In the genomic region with DNA sequence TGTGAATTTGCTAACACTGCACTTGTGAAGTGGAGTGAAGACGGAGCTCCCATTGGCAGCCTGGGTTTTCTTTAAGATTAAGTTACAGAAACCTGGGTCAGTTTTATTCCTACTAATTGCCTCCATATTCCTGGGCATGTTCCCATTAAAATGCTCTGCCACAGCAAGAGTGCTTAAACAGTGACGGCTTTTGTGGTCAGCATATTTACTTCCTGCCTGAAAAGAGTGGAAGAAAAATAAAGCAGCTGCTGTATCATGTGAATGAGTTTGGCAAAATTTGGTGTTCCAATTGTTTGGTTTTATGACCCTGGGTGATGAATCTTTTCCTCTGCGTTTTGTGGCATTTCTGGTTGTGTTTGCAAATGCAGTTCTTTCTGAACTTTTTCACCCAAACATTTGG, we compare ENCODE assay signal across 15 cellular contexts.
DNase-seq lines count a peak whose midpoint lies in the region; ATAC-seq and TF ChIP-seq lines count a peak whose summit lies in the region.
"Had no signal": no experiment of that assay in that cellular context is flagged by ENCODE, and none has a peak within 500 bp of the region (broad histone marks: within the 10 kb centered on the region; RNA-seq: fewer than 3 reads in every experiment).

No MANE protein-coding gene starts in this region.

- H3K4me1 Mint-ChIP-seq in Caco-2 (ENCODE audit: low read depth, unreplicated experiment): no peaks in the 10 kb centered on the region
- H3K4me1 Mint-ChIP-seq: activated CD4-positive, alpha-beta T cell treated with anti-CD3 and anti-CD28 coated beads for 36 hours; CD4-positive, CD25-positive, alpha-beta regulatory T cell; GM23338 had no signal

- intact Hi-C loops in Caco-2 (cut with micrococcal nuclease; ENCODE audit: unreplicated experiment): no loop called here

- CTCF ChIA-PET in Caco-2 (lab: Charles Lee): no interaction called here

- no peaks in the 10 kb centered on the region for H3K27me3 Mint-ChIP-seq in Caco-2 (ENCODE audit: insufficient read depth, unreplicated experiment)
- H3K27me3 Mint-ChIP-seq: activated CD4-positive, alpha-beta T cell treated with anti-CD3 and anti-CD28 coated beads for 36 hours; CD4-positive, CD25-positive, alpha-beta regulatory T cell; type B pancreatic cell had no signal

- no peak overlapping the region for H3K4me3 Mint-ChIP-seq in Caco-2 (ENCODE audit: unreplicated experiment)
- H3K4me3 Mint-ChIP-seq: activated CD4-positive, alpha-beta T cell treated with anti-CD3 and anti-CD28 coated beads for 36 hours; CD4-positive, CD25-positive, alpha-beta regulatory T cell; GM23338; type B pancreatic cell had no signal

- H3K36me3 Mint-ChIP-seq in Caco-2 (ENCODE audit: insufficient read depth, unreplicated experiment): no peaks in the 10 kb centered on the region
- H3K36me3 Mint-ChIP-seq: CD4-positive, CD25-positive, alpha-beta regulatory T cell; type B pancreatic cell had no signal

- no peak for ATAC-seq in HG02970 (IDR thresholded peaks at IDR 0.05; ENCODE audit: low FRiP score, unreplicated experiment)
- ATAC-seq: activated CD4-positive, alpha-beta T cell treated with anti-CD3 and anti-CD28 coated beads for 36 hours; GM23338 had no signal

- H3K9me3 ChIP-seq in Caco-2: no peaks in the 10 kb centered on the region
- H3K9me3 ChIP-seq: colonic mucosa had no signal

- H3K4me3 ChIP-seq in Caco-2 (ENCODE audit: low read depth, low read length): no peak overlapping the region
- H3K4me3 ChIP-seq: colonic mucosa, GM23338 had no signal

- POLR2A ChIA-PET in Caco-2 (lab: Charles Lee): no interaction called here

- no peak overlapping the region for H3K27ac Mint-ChIP-seq in Caco-2 (ENCODE audit: unreplicated experiment)
- H3K27ac Mint-ChIP-seq: activated CD4-positive, alpha-beta T cell treated with anti-CD3 and anti-CD28 coated beads for 36 hours; CD4-positive, CD25-positive, alpha-beta regulatory T cell; GM23338; type B pancreatic cell had no signal

- H3K4me1 ChIP-seq in Caco-2: no peaks in the 10 kb centered on the region
- H3K4me1 ChIP-seq: colonic mucosa had no signal

- BruUV-seq in Caco-2 (replicated peaks; lab: Mats Ljungman, UMichigan): no TSS peak

- H3K36me3 ChIP-seq in Caco-2 (ENCODE audit: control insufficient read depth, insufficient read depth, low read length): no peaks in the 10 kb centered on the region
- H3K36me3 ChIP-seq: colonic mucosa had no signal

- DNase-seq in AG08396 (ENCODE audit: low spot score) (peak; percentile 24), HT1080 (ENCODE audit: low read depth) (peak; percentile 70), astrocyte of the hippocampus (ENCODE audit: low read depth, low spot score) (peak; percentile 79), medulla oblongata (ENCODE audit: extremely low spot score) (peak; percentile 48), NOMO-1 treated with dmso at 0.1 percent for 144 hours (lab: John Stamatoyannopoulos, UW; ENCODE audit: unreplicated experiment) (no peak), Caco-2 (no peak), dedifferentiated amniotic fluid mesenchymal stem cell (ENCODE audit: extremely low spot score) (no peak)
- DNase-seq: activated CD4-positive, alpha-beta T cell treated with anti-CD3 and anti-CD28 coated beads for 36 hours; activated effector memory CD4-positive, alpha-beta T cell treated with anti-CD3 and anti-CD28 coated beads, Interleukin-2, amount 50 U/mL, for 16 hours; CD4-positive, CD25-positive, alpha-beta regulatory T cell; colonic mucosa; Karpas-422 had no signal

- H3K9me3 Mint-ChIP-seq in Caco-2 (ENCODE audit: unreplicated experiment): peaks cover 21% of the 10 kb centered on the region
- H3K9me3 Mint-ChIP-seq: GM23338, type B pancreatic cell had no signal

- H3K27me3 ChIP-seq in Caco-2 (replicated peaks; ENCODE audit: control insufficient read depth, insufficient read depth, low read length): no peaks in the 10 kb centered on the region
- H3K27me3 ChIP-seq: colonic mucosa had no signal

- TF ChIP-seq CTCF in Caco-2 (IDR thresholded peaks at IDR 0.05; ENCODE audit: insufficient read depth in 1 of 2, low read depth in 1 of 2, low read length in 1 of 2, severe bottlenecking in 1 of 2, unreplicated experiment in 1 of 2): no peak

Comparison
In these comparisons a context has a peak if more than half of its experiments do, and no peak if none do; other contexts are left out.
1. DNase-seq: peak in AG08396 (single experiment), HT1080 (single experiment), astrocyte of the hippocampus (single experiment) and medulla oblongata (single experiment); none in NOMO-1 treated with dmso at 0.1 percent for 144 hours (single experiment), Caco-2 (0 of 2) and dedifferentiated amniotic fluid mesenchymal stem cell (single experiment).